In genomic region chr7:83449781-83450180, GRCh38 we compare ENCODE assay signal across 32 cellular contexts.
"Had no signal": no experiment of that assay in that cellular context is flagged by ENCODE, and none has a peak within 500 bp of the region (broad histone marks: within the 10 kb centered on the region; RNA-seq: fewer than 3 reads in every experiment).

No MANE protein-coding gene starts in this region.

- H3K27me3 ChIP-seq: MG63 had no signal

- H3K36me3 ChIP-seq: MG63 had no signal

- H3K4me3 ChIP-seq: MG63 had no signal

- DNase-seq: Karpas-422, Kasumi-1, MG63, MM.1S, MV-4-11, NCI-H1048, NCI-H1092, NCI-H1092 treated with DMSO at 0.1 percent for 48 hours, NCI-H1105, NCI-H1105 treated with DMSO at 0.1 percent for 48 hours, NCI-H1417 treated with DMSO at 0.1 percent for 48 hours, NCI-H1436, NCI-H1436 treated with DMSO at 0.1 percent for 48 hours, NCI-H146, NCI-H1694, NCI-H1694 treated with DMSO at 0.1 percent for 48 hours, NCI-H187, NCI-H187 treated with DMSO at 0.1 percent for 48 hours, NCI-H1930, NCI-H2029, NCI-H2029 treated with DMSO at 0.1 percent for 48 hours, NCI-H2107, NCI-H2171, NCI-H2171 treated with DMSO at 0.1 percent for 48 hours, NCI-H2227 treated with DMSO at 0.1 percent for 48 hours, NCI-H226, NCI-H345, NCI-H446, NCI-H446 treated with DMSO at 0.1 percent for 48 hours, NCI-H510A, NCI-H510A treated with DMSO at 0.1 percent for 48 hours, NCI-H524 had no signal

- H3K9me3 ChIP-seq: MG63 had no signal
